ENCODE assay signal across 31 cellular contexts in genomic region chr9:95710449-95710848, GRCh38.
"Had no signal": no experiment of that assay in that cellular context is flagged by ENCODE, and none has a peak within 500 bp of the region (broad histone marks: within the 10 kb centered on the region; RNA-seq: fewer than 3 reads in every experiment).

No MANE protein-coding gene starts in this region.

- H3K27me3 Mint-ChIP-seq: activated naive CD8-positive, alpha-beta T cell had no signal

- H3K27ac Mint-ChIP-seq: activated CD4-positive, alpha-beta memory T cell treated with anti-CD3 and anti-CD28 coated beads for 36 hours; activated CD4-positive, alpha-beta T cell treated with anti-CD3 and anti-CD28 coated beads for 36 hours; activated CD4-positive, alpha-beta T cell treated with anti-CD3 and anti-CD28 coated beads, Interleukin-2, amount 10 ng/mL, durations not matched to agents 24 days and 14 days; activated CD8-positive, alpha-beta memory T cell treated with anti-CD3 and anti-CD28 coated beads, Interleukin-2, amount 10 ng/mL, durations not matched to agents 7 days and 5 days; activated CD8-positive, alpha-beta T cell treated with anti-CD3 and anti-CD28 coated beads, Interleukin-2, amount 10 ng/mL, durations not matched to agents 7 days and 5 days; activated naive CD8-positive, alpha-beta T cell; T-helper 17 cell; T-helper 2 cell treated with Interferon-gamma antibody and Interleukin-4, amounts not matched to agents 5 μg/mL and 100 μg/mL, for 36 hours had no signal

- H3K36me3 ChIP-seq: brain microvascular endothelial cell, esophagus muscularis mucosa, gastrocnemius medialis, heart right ventricle had no signal

- H3K4me3 Mint-ChIP-seq: activated CD4-positive, alpha-beta memory T cell treated with anti-CD3 and anti-CD28 coated beads for 36 hours; activated CD4-positive, alpha-beta T cell treated with anti-CD3 and anti-CD28 coated beads for 36 hours; activated CD4-positive, alpha-beta T cell treated with anti-CD3 and anti-CD28 coated beads, Interleukin-2, amount 10 ng/mL, durations not matched to agents 24 days and 14 days; activated CD8-positive, alpha-beta memory T cell treated with anti-CD3 and anti-CD28 coated beads, Interleukin-2, amount 10 ng/mL, durations not matched to agents 7 days and 5 days; activated CD8-positive, alpha-beta T cell treated with anti-CD3 and anti-CD28 coated beads, Interleukin-2, amount 10 ng/mL, durations not matched to agents 7 days and 5 days; activated naive CD8-positive, alpha-beta T cell; central memory CD8-positive, alpha-beta T cell; effector memory CD8-positive, alpha-beta T cell; T-helper 17 cell; T-helper 2 cell treated with Interferon-gamma antibody and Interleukin-4, amounts not matched to agents 5 μg/mL and 100 μg/mL, for 36 hours had no signal

- H3K4me1 ChIP-seq: esophagus muscularis mucosa, foreskin keratinocyte, gastrocnemius medialis, heart right ventricle had no signal

- DNase-seq: activated CD4-positive, alpha-beta memory T cell treated with anti-CD3 and anti-CD28 coated beads for 36 hours; activated CD4-positive, alpha-beta T cell treated with anti-CD3 and anti-CD28 coated beads for 36 hours; activated CD4-positive, alpha-beta T cell treated with anti-CD3 and anti-CD28 coated beads, Interleukin-2, amount 10 ng/mL, durations not matched to agents 24 days and 14 days; activated CD4-positive, CD25-positive, alpha-beta regulatory T cell; activated CD4-positive, CD25-positive, alpha-beta regulatory T cell treated with anti-CD3 and anti-CD28 coated beads, Interleukin-2, amount 50 U/mL, for 72 hours; activated CD8-positive, alpha-beta memory T cell treated with anti-CD3 and anti-CD28 coated beads, Interleukin-2, amount 10 ng/mL, durations not matched to agents 7 days and 5 days; activated CD8-positive, alpha-beta memory T cell treated with anti-CD3 and anti-CD28 coated beads, Interleukin-2, amount 50 U/mL, for 4 hours; activated CD8-positive, alpha-beta T cell treated with anti-CD3 and anti-CD28 coated beads, Interleukin-2, amount 10 ng/mL, durations not matched to agents 7 days and 5 days; activated gamma-delta T cell treated with Interleukin-2 at 50 U/mL for 16 hours; activated naive CD4-positive, alpha-beta T cell treated with anti-CD3 and anti-CD28 coated beads, Interleukin-2, amount 50 U/mL, for 16 hours; activated naive CD4-positive, alpha-beta T cell treated with Interleukin-2 at 50 U/mL for 16 hours; activated T-cell treated with anti-CD3 and anti-CD28 coated beads, Interleukin-2, amount 50 U/mL, for 1 hour; activated T-cell treated with anti-CD3 and anti-CD28 coated beads, Interleukin-2, amount 50 U/mL, for 48 hours; amniotic stem cell; anterior cingulate cortex; brain microvascular endothelial cell; cortex of kidney; dermis blood vessel endothelial cell; effector CD4-positive, alpha-beta T cell; effector memory CD8-positive, alpha-beta T cell; erythroblast; foreskin keratinocyte; gastrocnemius medialis; heart right ventricle; T-helper 1 cell; T-helper 17 cell; T1000 had no signal

- H3K9me3 ChIP-seq: gastrocnemius medialis had no signal

- H3K27ac ChIP-seq: brain microvascular endothelial cell, esophagus muscularis mucosa, foreskin keratinocyte, gastrocnemius medialis, heart right ventricle had no signal

- H3K27me3 ChIP-seq: esophagus muscularis mucosa, gastrocnemius medialis had no signal

- H3K4me1 Mint-ChIP-seq: activated CD4-positive, alpha-beta T cell treated with anti-CD3 and anti-CD28 coated beads for 36 hours; activated CD4-positive, alpha-beta T cell treated with anti-CD3 and anti-CD28 coated beads, Interleukin-2, amount 10 ng/mL, durations not matched to agents 24 days and 14 days; activated CD8-positive, alpha-beta memory T cell treated with anti-CD3 and anti-CD28 coated beads, Interleukin-2, amount 10 ng/mL, durations not matched to agents 7 days and 5 days; central memory CD8-positive, alpha-beta T cell; T-helper 17 cell had no signal

- ATAC-seq: activated CD4-positive, alpha-beta T cell treated with anti-CD3 and anti-CD28 coated beads for 36 hours; activated CD8-positive, alpha-beta memory T cell treated with anti-CD3 and anti-CD28 coated beads, Interleukin-2, amount 10 ng/mL, durations not matched to agents 7 days and 5 days; activated CD8-positive, alpha-beta T cell treated with anti-CD3 and anti-CD28 coated beads, Interleukin-2, amount 10 ng/mL, durations not matched to agents 7 days and 5 days; effector memory CD8-positive, alpha-beta T cell; foreskin keratinocyte; gastrocnemius medialis; heart right ventricle; T-helper 17 cell had no signal

- H3K4me3 ChIP-seq: esophagus muscularis mucosa, gastrocnemius medialis, heart right ventricle had no signal
